Comparison of ENCODE assay signal across 8 cellular contexts in genomic region chr15:90871097-90871715, GRCh38. TPM values are rescaled to one million over a fixed set of nuclear protein-coding genes. Genes with fewer than 3 reads are reported as not detected.
DNase-seq lines count a peak whose midpoint lies in the region; ATAC-seq and TF ChIP-seq lines count a peak whose summit lies in the region.

No MANE protein-coding gene starts in this region.

- H3K27ac ChIP-seq in coronary artery (peak overlapping the region; percentile 91 to 92), tibial nerve (peak overlapping the region; percentile 93 to 97 (median 94))

- H3K36me3 ChIP-seq in BJ (ENCODE audit: control insufficient read depth, insufficient read depth, low read length) (peaks cover 7% of the 10 kb centered on the region; the same call in 1 of the 2 replicates), tibial nerve (peaks cover 0 to 9% (median 1%) of the 10 kb centered on the region in 3 donors)

- ATAC-seq in GM21390 (IDR thresholded peaks at IDR 0.05; ENCODE audit: unreplicated experiment) = peak; percentile 26
- ATAC-seq in SK-N-SH treated with all-trans-retinoic acid at 6 μM for 48 hours = peak; percentile 23
- ATAC-seq in memory B cell (ENCODE audit: low read depth) = peak; percentile 51
- ATAC-seq in HG02610 (IDR thresholded peaks at IDR 0.05; ENCODE audit: unreplicated experiment) = no peak

- POLR2A ChIA-PET in BJ (lab: Charles Lee) = no interaction called here

- TF ChIP-seq POLR2A in tibial nerve (IDR thresholded peaks at IDR 0.05) = peak in 1 of 2 donors; percentile 11

- no peak for TF ChIP-seq EP300 in tibial nerve (IDR thresholded peaks at IDR 0.05)

- peak overlapping the region; percentile 88 for H3K4me3 Mint-ChIP-seq in memory B cell

- no peak for DNase-seq in BJ (ENCODE audit: low read depth)
- DNase-seq in coronary artery (ENCODE audit: low spot score) = no peak
- peak in 1 of 2 donors; percentile 48 for DNase-seq in memory B cell (ENCODE audit: low spot score in 2 of 2)
- no peak for DNase-seq in tibial nerve (ENCODE audit: low spot score in 2 of 2)
- no peak for DNase-seq in NCI-H1105 treated with DMSO at 0.1 percent for 48 hours (lab: John Stamatoyannopoulos, UW)

- peak overlapping the region; percentile 71 for H3K4me3 ChIP-seq in BJ (ENCODE audit: low read depth, low read length)
- peak overlapping the region; percentile 80 for H3K4me3 ChIP-seq in coronary artery
- peak overlapping the region; percentile 71 to 99 (median 91) for H3K4me3 ChIP-seq in tibial nerve

- H3K36me3 Mint-ChIP-seq in memory B cell = no peaks in the 10 kb centered on the region

- H3K4me1 Mint-ChIP-seq in memory B cell = peaks cover 29% of the 10 kb centered on the region

- CTCF ChIA-PET in BJ (lab: Yijun Ruan, JAX) = interaction anchor here (0.8 to 2.3 kb wide), 2 partner anchors 14 to 61 kb away, joined by 3 to 10 read pairs; partner anchors contain the start of gene HDDC3

- peak overlapping the region; percentile 86 for H3K27ac Mint-ChIP-seq in memory B cell

- TF ChIP-seq CTCF in BJ (IDR thresholded peaks at IDR 0.05; ENCODE audit: insufficient read depth, low read depth, low read length) (no peak), coronary artery (IDR thresholded peaks at IDR 0.05) (no peak), tibial nerve (IDR thresholded peaks at IDR 0.05) (no peak)

- H3K4me1 ChIP-seq in tibial nerve = peaks cover 0 to 61% (median 43%) of the 10 kb centered on the region in 4 donors

- no peaks in the 10 kb centered on the region for H3K9me3 ChIP-seq in tibial nerve

- H3K9me3 Mint-ChIP-seq in memory B cell = no peaks in the 10 kb centered on the region

- no peaks in the 10 kb centered on the region for H3K27me3 Mint-ChIP-seq in memory B cell

- 1% methylated on average over 19 to 29 of the region's 74 CpGs for WGBS in tibial nerve, 2 donors

- H3K27me3 ChIP-seq in BJ (ENCODE audit: control insufficient read depth, insufficient read depth, low read length) (no peaks in the 10 kb centered on the region), tibial nerve (no peaks in the 10 kb centered on the region)

TF ChIP-seq in SK-N-SH treated with all-trans-retinoic acid at 6 μM for 48 hours, 23 proteins besides CTCF, POLR2A, EP300 and RAD21:
- TF ChIP-seq CSRNP3 (CRISPR knock-in tag; IDR thresholded peaks at IDR 0.05) = no peak
- TF ChIP-seq TOX (CRISPR knock-in tag; IDR thresholded peaks at IDR 0.05; ENCODE audit: borderline replicate concordance) = no peak
- TF ChIP-seq ZNF70 (CRISPR knock-in tag; IDR thresholded peaks at IDR 0.05) = no peak
- no peak for TF ChIP-seq CSDC2 (CRISPR knock-in tag; IDR thresholded peaks at IDR 0.05)

RNA-seq across cellular contexts. Expression of gene FURIN, which starts 2.8 kb away (rescaled TPM):
- 19.6 and 30.9 TPM in 2 replicates for polyA plus RNA-seq in BJ (2011; rRNA removed)
- polyA minus RNA-seq in BJ (2011; rRNA and poly(A)+ RNA removed) = 26.6 and 31.0 TPM in 2 replicates
- 10 to 100 TPM; 28.7 to 71.1 (median 42.4) TPM for total RNA-seq in tibial nerve

RNA-seq across cellular contexts. Expression of gene FES, which starts 13.1 kb away (rescaled TPM):
- 6.9 and 11.1 TPM in 2 replicates for polyA plus RNA-seq in BJ (2011; rRNA removed)
- polyA minus RNA-seq in BJ (2011; rRNA and poly(A)+ RNA removed) = 7.3 and 7.7 TPM in 2 replicates
- 100 to 1,000 TPM in 1 of 4 donors, 10 to 100 TPM in 3; 62.0 to 183 (median 72.1) TPM for total RNA-seq in tibial nerve

RNA-seq across cellular contexts. Expression of gene MAN2A2, which starts 31.9 kb away (rescaled TPM):
- 7.2 and 40.4 TPM in 2 replicates for polyA plus RNA-seq in BJ (2011; rRNA removed)
- 14.7 and 16.0 TPM in 2 replicates for polyA minus RNA-seq in BJ (2011; rRNA and poly(A)+ RNA removed)
- total RNA-seq in tibial nerve = 100 to 1,000 TPM in 3 of 4 donors, 10 to 100 TPM in 1; 83.5 to 178 (median 128) TPM
